In the genomic region with DNA sequence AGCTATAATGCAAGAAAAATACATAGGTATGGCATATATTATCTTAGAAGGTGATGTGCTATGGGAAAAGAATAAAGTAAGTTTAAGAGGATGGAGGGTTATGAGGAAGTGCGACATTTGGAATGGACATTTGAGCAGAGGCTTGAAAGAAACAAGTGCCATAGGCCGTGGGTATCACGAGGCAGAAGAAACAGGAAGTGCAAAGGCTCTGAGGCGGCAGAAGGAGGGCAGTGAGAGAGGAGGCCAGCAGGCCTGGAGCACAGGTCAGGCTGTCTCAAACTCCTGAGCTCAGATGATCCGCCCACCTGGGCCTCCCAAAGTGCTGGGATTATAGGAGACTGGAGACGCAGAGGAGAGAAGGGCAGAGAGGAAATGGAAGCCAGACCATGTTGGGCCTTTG, we compare ENCODE assay signal across 30 cellular contexts.
"Had no signal": no experiment of that assay in that cellular context is flagged by ENCODE, and none has a peak within 500 bp of the region (broad histone marks: within the 10 kb centered on the region; RNA-seq: fewer than 3 reads in every experiment).

No MANE protein-coding gene starts in this region.

- H3K36me3 Mint-ChIP-seq: activated CD4-positive, alpha-beta memory T cell treated with anti-CD3 and anti-CD28 coated beads for 36 hours; activated CD8-positive, alpha-beta memory T cell treated with anti-CD3 and anti-CD28 coated beads, Interleukin-2, amount 10 ng/mL, durations not matched to agents 7 days and 5 days; activated naive CD4-positive, alpha-beta T cell treated with anti-CD3 and anti-CD28 coated beads, Interleukin-2, amount 10 ng/mL, durations not matched to agents 7 days and 5 days; activated naive CD4-positive, alpha-beta T cell treated with anti-CD3 and anti-CD28 coated beads, Interleukin-2, amount 50 U/mL, for 72 hours; activated naive CD8-positive, alpha-beta T cell treated with anti-CD3 and anti-CD28 coated beads, Interleukin-2, amount 10 ng/mL, durations not matched to agents 7 days and 5 days; brain had no signal

- H3K27ac Mint-ChIP-seq: activated CD4-positive, alpha-beta memory T cell treated with anti-CD3 and anti-CD28 coated beads for 36 hours; activated CD4-positive, alpha-beta T cell treated with anti-CD3 and anti-CD28 coated beads for 36 hours; activated CD4-positive, alpha-beta T cell treated with anti-CD3 and anti-CD28 coated beads, Interleukin-2, amount 10 ng/mL, durations not matched to agents 24 days and 14 days; activated CD8-positive, alpha-beta memory T cell treated with anti-CD3 and anti-CD28 coated beads, Interleukin-2, amount 10 ng/mL, durations not matched to agents 7 days and 5 days; activated CD8-positive, alpha-beta T cell treated with anti-CD3 and anti-CD28 coated beads, Interleukin-2, amount 10 ng/mL, durations not matched to agents 7 days and 5 days; activated naive CD4-positive, alpha-beta T cell treated with anti-CD3 and anti-CD28 coated beads, Interleukin-2, amount 10 ng/mL, durations not matched to agents 7 days and 5 days; activated naive CD4-positive, alpha-beta T cell treated with anti-CD3 and anti-CD28 coated beads, Interleukin-2, amount 50 U/mL, for 72 hours; activated naive CD8-positive, alpha-beta T cell treated with anti-CD3 and anti-CD28 coated beads, Interleukin-2, amount 10 ng/mL, durations not matched to agents 7 days and 5 days; activated T-cell treated with anti-CD3 and anti-CD28 coated beads, Interleukin-2, amount 50 U/mL, for 24 hours; activated T-cell treated with anti-CD3 and anti-CD28 coated beads, Interleukin-2, amount 50 U/mL, for 72 hours; brain; dendritic cell treated with granulocyte-macrophage colony-stimulating factor and Interleukin-4, amounts not matched to agents 40 ng/mL and 50 ng/mL, for 4 days; effector memory CD8-positive, alpha-beta T cell had no signal

- H3K4me1 ChIP-seq: esophagus muscularis mucosa, foreskin keratinocyte, gastrocnemius medialis, heart left ventricle had no signal

- H3K27me3 Mint-ChIP-seq: activated CD4-positive, alpha-beta T cell treated with anti-CD3 and anti-CD28 coated beads, Interleukin-2, amount 10 ng/mL, durations not matched to agents 24 days and 14 days; activated naive CD4-positive, alpha-beta T cell treated with anti-CD3 and anti-CD28 coated beads, Interleukin-2, amount 10 ng/mL, durations not matched to agents 7 days and 5 days; dendritic cell treated with granulocyte-macrophage colony-stimulating factor and Interleukin-4, amounts not matched to agents 40 ng/mL and 50 ng/mL, for 4 days had no signal

- H3K4me3 Mint-ChIP-seq: activated CD4-positive, alpha-beta memory T cell treated with anti-CD3 and anti-CD28 coated beads for 36 hours; activated CD4-positive, alpha-beta T cell treated with anti-CD3 and anti-CD28 coated beads for 36 hours; activated CD4-positive, alpha-beta T cell treated with anti-CD3 and anti-CD28 coated beads, Interleukin-2, amount 10 ng/mL, durations not matched to agents 24 days and 14 days; activated CD8-positive, alpha-beta memory T cell treated with anti-CD3 and anti-CD28 coated beads, Interleukin-2, amount 10 ng/mL, durations not matched to agents 7 days and 5 days; activated CD8-positive, alpha-beta T cell treated with anti-CD3 and anti-CD28 coated beads, Interleukin-2, amount 10 ng/mL, durations not matched to agents 7 days and 5 days; activated naive CD4-positive, alpha-beta T cell treated with anti-CD3 and anti-CD28 coated beads, Interleukin-2, amount 10 ng/mL, durations not matched to agents 7 days and 5 days; activated naive CD8-positive, alpha-beta T cell treated with anti-CD3 and anti-CD28 coated beads, Interleukin-2, amount 10 ng/mL, durations not matched to agents 7 days and 5 days; activated T-cell treated with anti-CD3 and anti-CD28 coated beads, Interleukin-2, amount 50 U/mL, for 24 hours; activated T-cell treated with anti-CD3 and anti-CD28 coated beads, Interleukin-2, amount 50 U/mL, for 72 hours; brain; central memory CD8-positive, alpha-beta T cell; dendritic cell treated with granulocyte-macrophage colony-stimulating factor and Interleukin-4, amounts not matched to agents 40 ng/mL and 50 ng/mL, for 4 days; effector memory CD8-positive, alpha-beta T cell had no signal

- H3K4me3 ChIP-seq: ascending aorta, coronary artery, dorsolateral prefrontal cortex, esophagus muscularis mucosa, gastrocnemius medialis, heart left ventricle had no signal

- H3K4me1 Mint-ChIP-seq: activated CD4-positive, alpha-beta T cell treated with anti-CD3 and anti-CD28 coated beads for 36 hours; activated CD4-positive, alpha-beta T cell treated with anti-CD3 and anti-CD28 coated beads, Interleukin-2, amount 10 ng/mL, durations not matched to agents 24 days and 14 days; activated naive CD4-positive, alpha-beta T cell treated with anti-CD3 and anti-CD28 coated beads, Interleukin-2, amount 10 ng/mL, durations not matched to agents 7 days and 5 days; activated naive CD8-positive, alpha-beta T cell treated with anti-CD3 and anti-CD28 coated beads, Interleukin-2, amount 10 ng/mL, durations not matched to agents 7 days and 5 days; central memory CD8-positive, alpha-beta T cell had no signal

- H3K27me3 ChIP-seq: ascending aorta, esophagus muscularis mucosa, foreskin keratinocyte, gastrocnemius medialis had no signal

- H3K27ac ChIP-seq: ascending aorta, coronary artery, esophagus muscularis mucosa, foreskin keratinocyte, gastrocnemius medialis, heart left ventricle had no signal

- ATAC-seq: activated CD4-positive, alpha-beta T cell treated with anti-CD3 and anti-CD28 coated beads for 36 hours; activated CD8-positive, alpha-beta memory T cell treated with anti-CD3 and anti-CD28 coated beads, Interleukin-2, amount 10 ng/mL, durations not matched to agents 7 days and 5 days; activated CD8-positive, alpha-beta T cell treated with anti-CD3 and anti-CD28 coated beads, Interleukin-2, amount 10 ng/mL, durations not matched to agents 7 days and 5 days; activated naive CD4-positive, alpha-beta T cell treated with anti-CD3 and anti-CD28 coated beads, Interleukin-2, amount 50 U/mL, for 72 hours; activated T-cell treated with anti-CD3 and anti-CD28 coated beads, Interleukin-2, amount 50 U/mL, for 72 hours; effector memory CD8-positive, alpha-beta T cell; foreskin keratinocyte; gastrocnemius medialis; heart left ventricle had no signal

- H3K9me3 Mint-ChIP-seq: activated CD4-positive, alpha-beta memory T cell treated with anti-CD3 and anti-CD28 coated beads for 36 hours; activated CD4-positive, alpha-beta T cell treated with anti-CD3 and anti-CD28 coated beads, Interleukin-2, amount 10 ng/mL, durations not matched to agents 24 days and 14 days; activated naive CD4-positive, alpha-beta T cell treated with anti-CD3 and anti-CD28 coated beads, Interleukin-2, amount 10 ng/mL, durations not matched to agents 7 days and 5 days; activated naive CD8-positive, alpha-beta T cell treated with anti-CD3 and anti-CD28 coated beads, Interleukin-2, amount 10 ng/mL, durations not matched to agents 7 days and 5 days; activated T-cell treated with anti-CD3 and anti-CD28 coated beads, Interleukin-2, amount 50 U/mL, for 24 hours; activated T-cell treated with anti-CD3 and anti-CD28 coated beads, Interleukin-2, amount 50 U/mL, for 72 hours; central memory CD8-positive, alpha-beta T cell; dendritic cell treated with granulocyte-macrophage colony-stimulating factor and Interleukin-4, amounts not matched to agents 40 ng/mL and 50 ng/mL, for 4 days; effector memory CD8-positive, alpha-beta T cell had no signal

- H3K9me3 ChIP-seq: ascending aorta, esophagus muscularis mucosa, gastrocnemius medialis, heart left ventricle had no signal

- DNase-seq: activated CD4-positive, alpha-beta memory T cell treated with anti-CD3 and anti-CD28 coated beads for 36 hours; activated CD4-positive, alpha-beta T cell treated with anti-CD3 and anti-CD28 coated beads for 36 hours; activated CD4-positive, alpha-beta T cell treated with anti-CD3 and anti-CD28 coated beads, Interleukin-2, amount 10 ng/mL, durations not matched to agents 24 days and 14 days; activated CD4-positive, CD25-positive, alpha-beta regulatory T cell; activated CD4-positive, CD25-positive, alpha-beta regulatory T cell treated with anti-CD3 and anti-CD28 coated beads, Interleukin-2, amount 50 U/mL, for 72 hours; activated CD8-positive, alpha-beta memory T cell treated with anti-CD3 and anti-CD28 coated beads, Interleukin-2, amount 10 ng/mL, durations not matched to agents 7 days and 5 days; activated CD8-positive, alpha-beta memory T cell treated with anti-CD3 and anti-CD28 coated beads, Interleukin-2, amount 50 U/mL, for 4 hours; activated CD8-positive, alpha-beta T cell treated with anti-CD3 and anti-CD28 coated beads, Interleukin-2, amount 10 ng/mL, durations not matched to agents 7 days and 5 days; activated gamma-delta T cell; activated naive CD4-positive, alpha-beta T cell; activated naive CD4-positive, alpha-beta T cell treated with anti-CD3 and anti-CD28 coated beads, Interleukin-2, amount 10 ng/mL, durations not matched to agents 7 days and 5 days; activated naive CD8-positive, alpha-beta T cell treated with anti-CD3 and anti-CD28 coated beads, Interleukin-2, amount 10 ng/mL, durations not matched to agents 7 days and 5 days; activated T-cell treated with anti-CD3 and anti-CD28 coated beads, Interleukin-2, amount 50 U/mL, for 24 hours; activated T-cell treated with anti-CD3 and anti-CD28 coated beads, Interleukin-2, amount 50 U/mL, for 72 hours; dorsolateral prefrontal cortex; effector CD4-positive, alpha-beta T cell; effector memory CD8-positive, alpha-beta T cell; erythroblast; foreskin keratinocyte; gastrocnemius medialis; glutamatergic neuron; heart left ventricle; T-helper 2 cell had no signal

- H3K36me3 ChIP-seq: ascending aorta, esophagus muscularis mucosa, gastrocnemius medialis, heart left ventricle had no signal
